In the genomic region with DNA sequence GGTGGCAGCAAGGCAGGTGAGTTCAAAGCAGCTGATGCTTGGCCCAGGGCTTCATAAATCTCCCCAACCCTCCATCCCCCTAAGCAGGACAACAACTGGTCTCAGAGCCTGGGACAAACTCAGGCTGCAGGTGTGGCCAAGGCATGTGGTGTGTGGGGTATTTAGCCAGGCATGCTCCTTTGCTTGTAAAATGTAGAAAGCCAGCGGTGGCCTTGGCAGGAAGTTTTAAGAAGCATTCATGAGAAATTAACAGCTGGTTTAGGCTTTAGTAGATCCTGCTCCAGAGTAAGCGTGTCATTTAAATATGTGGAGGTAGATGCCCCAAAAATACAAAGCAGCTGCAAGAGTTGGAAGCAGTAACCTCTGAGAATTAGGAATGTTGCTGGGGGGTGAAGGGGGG, we compare ENCODE assay signal across 27 cellular contexts.
"Had no signal": no experiment of that assay in that cellular context is flagged by ENCODE, and none has a peak within 500 bp of the region (broad histone marks: within the 10 kb centered on the region; RNA-seq: fewer than 3 reads in every experiment).

No MANE protein-coding gene starts in this region.

- H3K36me3 ChIP-seq: gastrocnemius medialis had no signal

- H3K4me1 ChIP-seq: esophagus squamous epithelium, gastrocnemius medialis, heart right ventricle, left lung had no signal

- ATAC-seq: esophagus mucosa, gastrocnemius medialis, heart right ventricle, left cardiac atrium, left lung, left ventricle myocardium superior had no signal

- H3K27me3 ChIP-seq: dorsolateral prefrontal cortex, esophagus squamous epithelium, gastrocnemius medialis, heart right ventricle, left lung had no signal

- FAIRE-seq: colon, endometrium, islet of Langerhans, keratinocyte had no signal

- H3K27ac ChIP-seq: coronary artery, dorsolateral prefrontal cortex, epithelial cell of prostate, esophagus squamous epithelium, gastrocnemius medialis, heart right ventricle, left lung had no signal

- H3K9me3 ChIP-seq: gastrocnemius medialis had no signal

- H3K4me3 ChIP-seq: coronary artery, dorsolateral prefrontal cortex, esophagus squamous epithelium, gastrocnemius medialis, heart right ventricle, left lung, lung had no signal

- DNase-seq: dermis blood vessel endothelial cell; dorsolateral prefrontal cortex; effector CD4-positive, alpha-beta T cell; effector memory CD4-positive, alpha-beta T cell; erythroblast; esophagus squamous epithelium; foreskin fibroblast; foreskin melanocyte; gastrocnemius medialis; glutamatergic neuron; head of caudate nucleus; heart right ventricle; hippocampal formation; left cardiac atrium; left lung; left ventricle myocardium superior; mammary epithelial cell; mesendoderm; midbrain had no signal
